In the genomic region with DNA sequence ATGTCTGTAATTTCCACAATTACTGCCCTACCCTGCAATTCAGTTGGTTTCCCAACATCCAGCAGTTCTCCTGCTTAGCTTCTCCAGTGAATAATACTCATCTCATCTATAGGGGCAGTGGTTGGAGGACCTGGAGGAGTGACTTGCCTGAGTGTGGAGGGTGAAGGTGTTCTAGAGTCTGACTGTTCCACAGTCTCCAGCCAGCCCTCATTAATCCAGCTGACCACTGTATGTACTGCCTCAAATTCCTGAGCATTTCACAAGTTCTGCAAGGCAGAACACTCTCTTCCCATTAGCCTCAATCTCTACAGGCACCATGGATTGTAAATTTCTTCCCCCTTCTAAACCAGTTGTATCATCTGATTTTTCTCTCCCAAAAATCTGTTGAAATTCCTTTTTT, we compare ENCODE assay signal across 25 cellular contexts.
DNase-seq lines count a peak whose midpoint lies in the region; ATAC-seq, FAIRE-seq and TF ChIP-seq lines count a peak whose summit lies in the region.
"Had no signal": no experiment of that assay in that cellular context is flagged by ENCODE, and none has a peak within 500 bp of the region (broad histone marks: within the 10 kb centered on the region; RNA-seq: fewer than 3 reads in every experiment).

No MANE protein-coding gene starts in this region.

- DNase-seq in adipocyte (ENCODE audit: low read depth) (peak; percentile 84), H1 (ENCODE audit: low read depth in 1 of 2, low spot score in 2 of 2) (no peak), fibroblast of villous mesenchyme (ENCODE audit: low read depth) (peak; percentile 17), skeletal muscle cell (ENCODE audit: low read depth) (peak; percentile 21), left ventricle myocardium inferior (no peak), NCI-H1694 (lab: John Stamatoyannopoulos, UW) (no peak)
- no peak for DNase-seq in activated CD4-positive, CD25-positive, alpha-beta regulatory T cell treated with anti-CD3 and anti-CD28 coated beads, Interleukin-2, amount 50 U/mL, for 72 hours
- DNase-seq: AML-193; CD4-positive, alpha-beta T cell; Kasumi-1; MV-4-11; NCI-H1105; NCI-H146; NCI-H2029; NCI-H526 treated with DMSO at 0.1 percent for 48 hours; RPMI8226; SHP77 had no signal

- H2BK12ac ChIP-seq in H1 (ENCODE audit: low read depth, low read length), result peak overlapping the region; percentile 50; the same call in 1 of the 2 replicates

- no peak overlapping the region for H2AFZ ChIP-seq in H1 (ENCODE audit: low read length)

- TF ChIP-seq RAD21 in H1 (IDR thresholded peaks at IDR 0.05 in 1 of 2, conservative IDR thresholded peaks at IDR 0.05 in 1 of 2; ENCODE audit: low read depth in 2 of 2, low read length in 2 of 2), result no peak

- H3K36me3 ChIP-seq in adipocyte (ENCODE audit: control insufficient read depth, insufficient read depth, low read length, severe bottlenecking) (no peaks in the 10 kb centered on the region), H1 (ENCODE audit: control insufficient read depth in 2 of 4, insufficient read depth in 4 of 4, low read length in 3 of 4) (no peaks in the 10 kb centered on the region), left ventricle myocardium inferior (no peaks in the 10 kb centered on the region)
- H3K36me3 ChIP-seq: BLaER1 treated with 17β-estradiol and CSF1 and Interleukin-3, amounts not matched to agents 10 nM and 100 nM had no signal

- no peak overlapping the region for H2BK5ac ChIP-seq in H1 (ENCODE audit: low read depth, low read length)

- H3K18ac ChIP-seq in H1 (ENCODE audit: extremely low read depth, low read length), result no peak overlapping the region

- H3K9ac ChIP-seq in adipocyte (ENCODE audit: low read length) (no peak overlapping the region), H1 (replicated peaks in 1 of 4; ENCODE audit: extremely low read depth in 1 of 4, low read depth in 3 of 4, low read length in 3 of 4) (no peak overlapping the region)
- H3K9ac ChIP-seq: BLaER1 treated with 17β-estradiol and CSF1 and Interleukin-3, amounts not matched to agents 10 nM and 100 nM had no signal

- H3K23me2 ChIP-seq in H1 (ENCODE audit: low read depth, low read length), result no peaks in the 10 kb centered on the region; the same call in 1 of the 2 replicates

- no peak for TF ChIP-seq POLR2A in H1 (IDR thresholded peaks at IDR 0.05; ENCODE audit: control extremely low read depth in 1 of 2, low read depth in 2 of 2, low read length in 2 of 2)

- H2BK15ac ChIP-seq in H1 (ENCODE audit: low read length), result no peak overlapping the region

- H3K4me3 ChIP-seq in adipocyte (ENCODE audit: low read length) (no peak overlapping the region), H1 (ENCODE audit: extremely low read depth in 1 of 4, insufficient read depth in 2 of 4, low read depth in 3 of 4, low read length in 4 of 4) (no peak overlapping the region), fibroblast of villous mesenchyme (ENCODE audit: low read depth, low read length) (no peak overlapping the region), skeletal muscle cell (ENCODE audit: low read depth, low read length) (no peak overlapping the region), left ventricle myocardium inferior (no peak overlapping the region)
- H3K4me3 ChIP-seq: A549; BLaER1 treated with 17β-estradiol and CSF1 and Interleukin-3, amounts not matched to agents 10 nM and 100 nM; K562 had no signal

- no peak for TF ChIP-seq EP300 in H1 (IDR thresholded peaks at IDR 0.05; ENCODE audit: borderline replicate concordance in 1 of 2, low read depth in 2 of 2, low read length in 2 of 2)

- no peak overlapping the region for H4K91ac ChIP-seq in H1 (replicated peaks; ENCODE audit: insufficient read length, low read length)

- peaks cover 14% of the 10 kb centered on the region for H3K4me1 ChIP-seq in adipocyte (ENCODE audit: control insufficient read depth, insufficient read depth, low read length)
- peaks cover 0 to 7% (median 5%) of the 10 kb centered on the region in 4 experiments; a peak in 4 of 7 replicates for H3K4me1 ChIP-seq in H1 (replicated peaks in 1 of 4; ENCODE audit: control insufficient read depth in 3 of 4, insufficient read depth in 4 of 4, low read length in 3 of 4)
- peaks cover 5% of the 10 kb centered on the region for H3K4me1 ChIP-seq in left ventricle myocardium inferior
- H3K4me1 ChIP-seq: A549; BLaER1 treated with 17β-estradiol and CSF1 and Interleukin-3, amounts not matched to agents 10 nM and 100 nM had no signal

- H4K20me1 ChIP-seq in H1 (replicated peaks in 1 of 2; ENCODE audit: control insufficient read depth in 1 of 2, insufficient read depth in 2 of 2, low read length in 2 of 2), result no peaks in the 10 kb centered on the region
- H4K20me1 ChIP-seq: BLaER1 treated with 17β-estradiol and CSF1 and Interleukin-3, amounts not matched to agents 10 nM and 100 nM had no signal

- H2BK120ac ChIP-seq in H1 (replicated peaks; ENCODE audit: low read depth, low read length), result no peak overlapping the region

- intact Hi-C loops in left ventricle myocardium inferior (cut with micrococcal nuclease), result no loop called here

- no peak overlapping the region for H3K14ac ChIP-seq in H1 (ENCODE audit: insufficient read length)

- H4K8ac ChIP-seq in H1 (ENCODE audit: extremely low read depth, insufficient read depth, low read length), result no peak overlapping the region

- no peak overlapping the region for H3K56ac ChIP-seq in H1 (replicated peaks; ENCODE audit: insufficient read length, low read depth, low read length)

- no peak for TF ChIP-seq CTCF in H1 (IDR thresholded peaks at IDR 0.05; ENCODE audit: control extremely low read depth in 1 of 3, insufficient read depth in 1 of 3, low read depth in 1 of 3, low read length in 3 of 3)
- TF ChIP-seq CTCF in fibroblast of villous mesenchyme (IDR thresholded peaks at IDR 0.05; ENCODE audit: insufficient read depth, low read depth, low read length), result no peak
- TF ChIP-seq CTCF in left ventricle myocardium inferior (IDR thresholded peaks at IDR 0.05; ENCODE audit: borderline replicate concordance), result no peak

- H3K79me1 ChIP-seq in H1 (ENCODE audit: low read depth, low read length), result no peaks in the 10 kb centered on the region

- no peak overlapping the region for H3K4ac ChIP-seq in H1 (replicated peaks; ENCODE audit: insufficient read length, low read depth, low read length)

- no peak for FAIRE-seq in H1 (lab: Jason Lieb, UNC)
- FAIRE-seq: A549, D721Med, G401.6, H54, HepG2, K562 had no signal

- H3K27ac ChIP-seq in H1 (ENCODE audit: low read depth, low read length) (no peak overlapping the region), left ventricle myocardium inferior (replicated peaks) (no peak overlapping the region)
- H3K27ac ChIP-seq: A549; BLaER1 treated with 17β-estradiol and CSF1 and Interleukin-3, amounts not matched to agents 10 nM and 100 nM had no signal

- ATAC-seq in HG03378 (IDR thresholded peaks at IDR 0.05; ENCODE audit: unreplicated experiment), result no peak
- ATAC-seq: A549, HepG2, K562 had no signal

- H3K27me3 ChIP-seq in adipocyte (replicated peaks; ENCODE audit: control insufficient read depth, insufficient read depth, low read length) (no peaks in the 10 kb centered on the region), H1 (replicated peaks in 1 of 4; ENCODE audit: control insufficient read depth in 3 of 4, extremely low read depth in 1 of 4, insufficient read depth in 3 of 4, low read length in 3 of 4) (no peaks in the 10 kb centered on the region), left ventricle myocardium inferior (ENCODE audit: low read depth) (no peaks in the 10 kb centered on the region)
- H3K27me3 ChIP-seq: BLaER1 treated with 17β-estradiol and CSF1 and Interleukin-3, amounts not matched to agents 10 nM and 100 nM had no signal

- H3K9me3 ChIP-seq in adipocyte (ENCODE audit: control insufficient read depth, low read length) (peaks cover 17% of the 10 kb centered on the region), H1 (ENCODE audit: insufficient read depth in 2 of 2, low read depth in 1 of 2, low read length in 1 of 2) (peaks cover 3 to 4% of the 10 kb centered on the region in 2 experiments; a peak in 2 of 4 replicates), left ventricle myocardium inferior (replicated peaks) (peaks cover 28% of the 10 kb centered on the region)

- H4K5ac ChIP-seq in H1 (ENCODE audit: insufficient read length, low read depth, low read length), result no peak overlapping the region

- CTCF ChIA-PET in H1 (lab: Charles Lee; ENCODE audit: partially characterized antibody), result interaction anchor here (0.6 kb wide), 1 partner anchor 158 kb away, joined by 4 read pairs; no protein-coding TSS in a partner anchor

- no peak overlapping the region for H2BK20ac ChIP-seq in H1 (ENCODE audit: low read length)

- no peak overlapping the region for H2AK5ac ChIP-seq in H1 (ENCODE audit: low read depth, low read length)

- no peak overlapping the region for H3K23ac ChIP-seq in H1 (ENCODE audit: insufficient read length)

- no peaks in the 10 kb centered on the region for H3K79me2 ChIP-seq in H1 (ENCODE audit: control insufficient read depth in 1 of 2, insufficient read depth in 2 of 2, low read length in 2 of 2)

- no peak overlapping the region for H3K4me2 ChIP-seq in H1 (ENCODE audit: insufficient read depth in 1 of 2, low read depth in 2 of 2, low read length in 2 of 2)
- H3K4me2 ChIP-seq: A549; BLaER1 treated with 17β-estradiol and CSF1 and Interleukin-3, amounts not matched to agents 10 nM and 100 nM had no signal

- POLR2A ChIA-PET in H1 (lab: Charles Lee; ENCODE audit: partially characterized antibody), result no interaction called here

TF ChIP-seq in H1, 55 proteins besides CTCF, POLR2A, EP300 and RAD21:
- TF ChIP-seq GABPA (IDR thresholded peaks at IDR 0.05; ENCODE audit: borderline replicate concordance, insufficient read depth, low read length), result no peak
- no peak for TF ChIP-seq CBX5 (IDR thresholded peaks at IDR 0.05; ENCODE audit: low read depth, low read length)
- TF ChIP-seq BACH1 (IDR thresholded peaks at IDR 0.05; ENCODE audit: low read length), result no peak
- no peak for TF ChIP-seq SIN3A (conservative IDR thresholded peaks at IDR 0.05 in 1 of 2, IDR thresholded peaks at IDR 0.05 in 1 of 2; ENCODE audit: low read depth in 1 of 2, low read length in 2 of 2)
- no peak for TF ChIP-seq FOSL1 (IDR thresholded peaks at IDR 0.05; ENCODE audit: insufficient read depth, low read depth, low read length)
- no peak for TF ChIP-seq SIRT6 (IDR thresholded peaks at IDR 0.05; ENCODE audit: low read length)
- TF ChIP-seq CREB1 (IDR thresholded peaks at IDR 0.05), result no peak
- no peak for TF ChIP-seq TAF1 (IDR thresholded peaks at IDR 0.05; ENCODE audit: low read depth, low read length)
- no peak for TF ChIP-seq CEBPB (IDR thresholded peaks at IDR 0.05; ENCODE audit: low read depth, low read length)
- TF ChIP-seq TAF7 (optimal IDR thresholded peaks at IDR 0.05; ENCODE audit: borderline replicate concordance, low read depth, low read length), result no peak
- TF ChIP-seq SIX5 (IDR thresholded peaks at IDR 0.05; ENCODE audit: low read depth, low read length), result no peak
- no peak for TF ChIP-seq SAP30 (IDR thresholded peaks at IDR 0.05; ENCODE audit: insufficient read depth, insufficient replicate concordance, low read length)
- TF ChIP-seq SP4 (IDR thresholded peaks at IDR 0.05; ENCODE audit: low read length), result no peak
- no peak for TF ChIP-seq KDM5A (IDR thresholded peaks at IDR 0.05; ENCODE audit: low read length)

Comparison
In these comparisons a context has a peak if more than half of its experiments do, and no peak if none do; other contexts are left out.
1. DNase-seq: peak in adipocyte (single experiment), fibroblast of villous mesenchyme (single experiment) and skeletal muscle cell (single experiment); none in H1 (0 of 2), left ventricle myocardium inferior (single experiment), NCI-H1694 (single experiment) and activated CD4-positive, CD25-positive, alpha-beta regulatory T cell treated with anti-CD3 and anti-CD28 coated beads, Interleukin-2, amount 50 U/mL, for 72 hours (single experiment).